Comparison of ENCODE assay signal across 8 cellular contexts in the genomic region with DNA sequence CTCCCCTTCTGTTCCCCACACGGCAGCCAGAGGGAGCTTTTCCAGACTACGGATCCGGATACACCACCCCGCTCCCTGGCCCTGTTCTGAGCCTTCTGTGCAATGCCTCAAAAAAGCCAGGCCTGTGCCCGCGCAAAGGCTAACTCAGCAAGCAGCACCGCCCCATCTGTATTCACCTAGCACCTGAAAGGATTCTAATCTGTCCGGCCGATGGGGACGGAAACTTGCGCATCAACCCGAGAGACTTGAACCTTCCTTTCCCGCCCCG. TPM values are rescaled to one million over a fixed set of nuclear protein-coding genes. Genes with fewer than 3 reads are reported as not detected.
DNase-seq lines count a peak whose midpoint lies in the region; ATAC-seq and TF ChIP-seq lines count a peak whose summit lies in the region.

No MANE protein-coding gene starts in this region.

- POLR2A ChIA-PET in activated CD4-positive, alpha-beta T cell treated with anti-CD3 and anti-CD28 coated beads, Interleukin-2, amount 10 ng/mL, durations not matched to agents 7 days and 5 days (lab: Charles Lee): no interaction called here

- H3K4me1 Mint-ChIP-seq in activated CD4-positive, alpha-beta T cell treated with anti-CD3 and anti-CD28 coated beads, Interleukin-2, amount 10 ng/mL, durations not matched to agents 7 days and 5 days: peaks cover 61% of the 10 kb centered on the region
- peaks cover 55% of the 10 kb centered on the region for H3K4me1 Mint-ChIP-seq in stimulated activated effector memory CD8-positive, alpha-beta T cell treated with anti-CD3 and anti-CD28 coated beads, Interleukin-12 subunit alpha, Interleukin-12 subunit beta, amount 100 ng/mL, for 72 hours

- H3K9me3 Mint-ChIP-seq in activated CD4-positive, alpha-beta T cell treated with anti-CD3 and anti-CD28 coated beads, Interleukin-2, amount 10 ng/mL, durations not matched to agents 7 days and 5 days: no peaks in the 10 kb centered on the region
- H3K9me3 Mint-ChIP-seq in stimulated activated effector memory CD8-positive, alpha-beta T cell treated with anti-CD3 and anti-CD28 coated beads, Interleukin-12 subunit alpha, Interleukin-12 subunit beta, amount 100 ng/mL, for 72 hours: no peaks in the 10 kb centered on the region

- H3K4me1 ChIP-seq in lower lobe of right lung: peaks cover 43% of the 10 kb centered on the region

- intact Hi-C loops in lower lobe of right lung (cut with DNase I): no loop called here

- no peaks in the 10 kb centered on the region for H3K27me3 ChIP-seq in lower lobe of right lung (ENCODE audit: low read depth)

- TF ChIP-seq CTCF in lower lobe of right lung (IDR thresholded peaks at IDR 0.05): peak; percentile 57

- H3K4me3 ChIP-seq in lower lobe of right lung: peak overlapping the region; percentile 97

- H3K27ac ChIP-seq in lower lobe of right lung: peak overlapping the region; percentile 98

- H3K27ac Mint-ChIP-seq in activated CD4-positive, alpha-beta T cell treated with anti-CD3 and anti-CD28 coated beads, Interleukin-2, amount 10 ng/mL, durations not matched to agents 7 days and 5 days: peak overlapping the region; percentile 95
- H3K27ac Mint-ChIP-seq in stimulated activated effector memory CD8-positive, alpha-beta T cell treated with anti-CD3 and anti-CD28 coated beads, Interleukin-12 subunit alpha, Interleukin-12 subunit beta, amount 100 ng/mL, for 72 hours: peak overlapping the region; percentile 99

- peaks cover 20% of the 10 kb centered on the region for H3K36me3 ChIP-seq in lower lobe of right lung

- ATAC-seq in HG02943 (IDR thresholded peaks at IDR 0.05; ENCODE audit: low read depth, unreplicated experiment) (peak; percentile 14), lower lobe of right lung (peak; percentile 71 to 72), GM19452 (IDR thresholded peaks at IDR 0.05; ENCODE audit: unreplicated experiment) (no peak)
- ATAC-seq in stimulated activated effector memory CD8-positive, alpha-beta T cell treated with anti-CD3 and anti-CD28 coated beads, Interleukin-12 subunit alpha, Interleukin-12 subunit beta, amount 100 ng/mL, for 72 hours: peak; percentile 16

- H3K36me3 Mint-ChIP-seq in activated CD4-positive, alpha-beta T cell treated with anti-CD3 and anti-CD28 coated beads, Interleukin-2, amount 10 ng/mL, durations not matched to agents 7 days and 5 days (ENCODE audit: low read depth): peaks cover 20% of the 10 kb centered on the region
- H3K36me3 Mint-ChIP-seq in stimulated activated effector memory CD8-positive, alpha-beta T cell treated with anti-CD3 and anti-CD28 coated beads, Interleukin-12 subunit alpha, Interleukin-12 subunit beta, amount 100 ng/mL, for 72 hours: peaks cover 46% of the 10 kb centered on the region

- no peaks in the 10 kb centered on the region for H3K9me3 ChIP-seq in lower lobe of right lung

- DNase-seq in Daoy (ENCODE audit: low read depth): peak; percentile 82
- DNase-seq in NCI-H510A treated with DMSO at 0.1 percent for 48 hours (lab: John Stamatoyannopoulos, UW): peak; percentile 85
- peak; percentile 67 for DNase-seq in activated CD4-positive, alpha-beta T cell treated with anti-CD3 and anti-CD28 coated beads, Interleukin-2, amount 10 ng/mL, durations not matched to agents 7 days and 5 days
- peak; percentile 47 for DNase-seq in effector CD4-positive, alpha-beta T cell
- DNase-seq in lower lobe of right lung: peak; percentile 74
- no peak for DNase-seq in stimulated activated effector memory CD8-positive, alpha-beta T cell treated with anti-CD3 and anti-CD28 coated beads, Interleukin-12 subunit alpha, Interleukin-12 subunit beta, amount 100 ng/mL, for 72 hours (ENCODE audit: low spot score in 2 of 2)

- CTCF ChIA-PET in activated CD4-positive, alpha-beta T cell treated with anti-CD3 and anti-CD28 coated beads, Interleukin-2, amount 10 ng/mL, durations not matched to agents 7 days and 5 days (lab: Charles Lee): interaction anchor here (0.6 to 6.1 kb wide), 20 partner anchors 10 to 1154 kb away, joined by 3 to 72 read pairs (median 6); a partner anchor contains a TSS

- no peaks in the 10 kb centered on the region for H3K27me3 Mint-ChIP-seq in activated CD4-positive, alpha-beta T cell treated with anti-CD3 and anti-CD28 coated beads, Interleukin-2, amount 10 ng/mL, durations not matched to agents 7 days and 5 days

- peak overlapping the region; percentile 90 for H3K4me3 Mint-ChIP-seq in activated CD4-positive, alpha-beta T cell treated with anti-CD3 and anti-CD28 coated beads, Interleukin-2, amount 10 ng/mL, durations not matched to agents 7 days and 5 days
- peak overlapping the region; percentile 98 for H3K4me3 Mint-ChIP-seq in stimulated activated effector memory CD8-positive, alpha-beta T cell treated with anti-CD3 and anti-CD28 coated beads, Interleukin-12 subunit alpha, Interleukin-12 subunit beta, amount 100 ng/mL, for 72 hours

RNA-seq across cellular contexts. Expression of a gene that starts 0.6 kb away (rescaled TPM):
- total RNA-seq in Daoy (2014; rRNA removed; shearing (Covaris generic)): 4.8 and 4.9 TPM in 2 replicates
- total RNA-seq in activated CD4-positive, alpha-beta T cell treated with anti-CD3 and anti-CD28 coated beads, Interleukin-2, amount 10 ng/mL, durations not matched to agents 7 days and 5 days: 10 to 100 TPM; 17.9 to 19.9 TPM
- 14.1 TPM for total RNA-seq in lower lobe of right lung

RNA-seq across cellular contexts. Expression of a gene that starts 7.2 kb away (rescaled TPM):
- 1.6 and 3.4 TPM in 2 replicates for total RNA-seq in Daoy (2014; rRNA removed; shearing (Covaris generic))
- 10 to 100 TPM in 1 of 2 experiments, 1 to 10 TPM in 1; 9.8 to 10.2 TPM for total RNA-seq in activated CD4-positive, alpha-beta T cell treated with anti-CD3 and anti-CD28 coated beads, Interleukin-2, amount 10 ng/mL, durations not matched to agents 7 days and 5 days
- 6.6 TPM for total RNA-seq in lower lobe of right lung

RNA-seq across cellular contexts. Expression of a gene that starts 24.8 kb away (rescaled TPM):
- 575 and 591 TPM in 2 replicates for total RNA-seq in Daoy (2014; rRNA removed; shearing (Covaris generic))
- total RNA-seq in activated CD4-positive, alpha-beta T cell treated with anti-CD3 and anti-CD28 coated beads, Interleukin-2, amount 10 ng/mL, durations not matched to agents 7 days and 5 days: 100 to 1,000 TPM; 457 to 560 TPM
- total RNA-seq in lower lobe of right lung: 233 TPM

RNA-seq across cellular contexts. Expression of a gene that starts 35.9 kb away (rescaled TPM):
- total RNA-seq in Daoy (2014; rRNA removed; shearing (Covaris generic)): 103 and 127 TPM in 2 replicates
- 100 to 1,000 TPM; 128 to 137 TPM for total RNA-seq in activated CD4-positive, alpha-beta T cell treated with anti-CD3 and anti-CD28 coated beads, Interleukin-2, amount 10 ng/mL, durations not matched to agents 7 days and 5 days
- 104 TPM for total RNA-seq in lower lobe of right lung

RNA-seq across cellular contexts. Expression of a gene that starts 39.4 kb away (rescaled TPM):
- total RNA-seq in Daoy (2014; rRNA removed; shearing (Covaris generic)): 123 and 129 TPM in 2 replicates
- total RNA-seq in activated CD4-positive, alpha-beta T cell treated with anti-CD3 and anti-CD28 coated beads, Interleukin-2, amount 10 ng/mL, durations not matched to agents 7 days and 5 days: 10 to 100 TPM; 82.8 to 96.0 TPM
- total RNA-seq in lower lobe of right lung: 50.4 TPM

Comparison
In these comparisons a context has a peak if more than half of its experiments do, and no peak if none do; other contexts are left out.
1. DNase-seq: peak in Daoy (single experiment), NCI-H510A treated with DMSO at 0.1 percent for 48 hours (single experiment), activated CD4-positive, alpha-beta T cell treated with anti-CD3 and anti-CD28 coated beads, Interleukin-2, amount 10 ng/mL, durations not matched to agents 7 days and 5 days (single experiment), effector CD4-positive, alpha-beta T cell (single experiment) and lower lobe of right lung (single experiment); none in stimulated activated effector memory CD8-positive, alpha-beta T cell treated with anti-CD3 and anti-CD28 coated beads, Interleukin-12 subunit alpha, Interleukin-12 subunit beta, amount 100 ng/mL, for 72 hours (0 of 2).